20 cellular contexts compared by ENCODE assay signal in the genomic region with DNA sequence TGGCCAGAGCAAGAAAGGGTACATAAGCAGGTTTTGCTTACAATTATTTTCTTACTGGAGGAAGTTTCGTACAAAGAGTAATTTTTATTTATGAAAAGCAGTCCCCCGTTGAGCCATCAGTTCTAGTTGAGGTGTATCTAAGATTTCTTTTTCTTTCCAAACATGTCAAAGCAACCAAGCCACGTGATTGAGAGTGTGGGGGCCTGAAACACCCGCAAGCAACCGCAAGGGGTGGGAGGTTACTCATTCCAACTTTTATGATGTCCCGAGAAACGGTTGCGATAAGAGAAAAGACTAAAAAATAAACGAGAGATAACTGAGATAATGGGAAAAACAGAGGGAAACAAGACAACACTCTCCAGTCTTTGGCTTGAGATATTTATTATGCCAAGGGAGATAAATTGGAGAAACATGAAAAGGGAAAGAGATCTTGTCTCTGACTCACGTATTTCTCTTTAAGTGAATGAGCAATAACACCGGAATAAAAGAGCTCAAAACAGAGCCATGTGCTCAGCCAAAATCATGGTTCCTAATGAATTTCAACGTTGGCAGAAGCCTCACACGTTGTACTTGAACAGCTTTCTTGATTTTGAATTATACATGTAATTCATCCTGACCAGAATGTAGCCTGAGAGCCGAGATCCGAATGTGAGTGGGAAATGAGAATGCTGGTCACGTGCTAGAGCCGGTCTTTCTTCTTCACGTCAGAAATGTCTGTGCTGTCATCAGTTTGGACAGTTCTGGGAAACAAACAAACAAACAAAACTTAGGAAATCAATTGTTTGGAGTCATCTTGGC.
DNase-seq lines count a peak whose midpoint lies in the region; FAIRE-seq and TF ChIP-seq lines count a peak whose summit lies in the region.
"Had no signal": no experiment of that assay in that cellular context is flagged by ENCODE, and none has a peak within 500 bp of the region (broad histone marks: within the 10 kb centered on the region; RNA-seq: fewer than 3 reads in every experiment).

No MANE protein-coding gene starts in this region.

- H3K4me2 ChIP-seq in mesendoderm (ENCODE audit: low read length) = no peak overlapping the region

- H3K18ac ChIP-seq in mesendoderm (ENCODE audit: low read length) = no peak overlapping the region

- no peaks in the 10 kb centered on the region for H3K4me1 ChIP-seq in mesendoderm (ENCODE audit: control insufficient read depth, low read depth, low read length)

- H4K8ac ChIP-seq in mesendoderm (ENCODE audit: low read depth, low read length) = peak overlapping the region; percentile 2

- H3K27me3 ChIP-seq in bronchial epithelial cell (ENCODE audit: control insufficient read depth, insufficient read depth, low read length) = no peaks in the 10 kb centered on the region
- H3K27me3 ChIP-seq in mesendoderm (ENCODE audit: insufficient read depth, low read length, poor library complexity) = no peaks in the 10 kb centered on the region
- H3K27me3 ChIP-seq: MG63 had no signal

- H3K27ac ChIP-seq in mesendoderm (ENCODE audit: low read depth, low read length) = no peak overlapping the region
- H3K27ac ChIP-seq: HL-60 had no signal

- H3K23ac ChIP-seq in mesendoderm (ENCODE audit: low read length) = no peak overlapping the region

- H3K79me2 ChIP-seq in mesendoderm (ENCODE audit: control insufficient read depth, insufficient read depth, low read length) = no peaks in the 10 kb centered on the region

- intact Hi-C loops in posterior vena cava (cut with DNase I) = loop anchor here in 1 of 2 donors (1.0 kb wide), 1 partner anchor 33 kb away; no protein-coding TSS in a partner anchor

- H3K56ac ChIP-seq in mesendoderm (ENCODE audit: low read length) = no peak overlapping the region

- DNase-seq in M059J (ENCODE audit: low read depth) (peak; percentile 62), bronchial epithelial cell (ENCODE audit: low read depth) (no peak), mesendoderm (no peak), NCI-H446 (lab: John Stamatoyannopoulos, UW) (no peak), COR-L47 (lab: John Stamatoyannopoulos, UW) (no peak), posterior vena cava (ENCODE audit: low spot score) (no peak), iPS-NIHi7 (ENCODE audit: extremely low spot score) (no peak)
- DNase-seq: ACHN, AML-193, GDM1, H9, MG63, NCI-H1048, NCI-H1436 treated with DMSO at 0.1 percent for 48 hours, NCI-H2029 treated with DMSO at 0.1 percent for 48 hours, NCI-H2171 treated with DMSO at 0.1 percent for 48 hours, NCI-H748 treated with DMSO at 0.1 percent for 48 hours, Right ventricle myocardium superior had no signal

- WGBS in mesendoderm (ENCODE audit: extremely low coverage, insufficient coverage, low lambda C conversion rate) = no CpG with 5 or more reads among the region's 18 CpGs

- H3K9ac ChIP-seq in mesendoderm (ENCODE audit: low read length) = no peak overlapping the region

- no peak overlapping the region for H2BK120ac ChIP-seq in mesendoderm (ENCODE audit: low read depth, low read length)

- H2BK5ac ChIP-seq in mesendoderm (ENCODE audit: low read length) = no peak overlapping the region

- H2AK5ac ChIP-seq in mesendoderm (ENCODE audit: low read length) = no peak overlapping the region

- no peak overlapping the region for H3K4ac ChIP-seq in mesendoderm (ENCODE audit: low read depth, low read length)

- no peak for TF ChIP-seq CTCF in bronchial epithelial cell (IDR thresholded peaks at IDR 0.05; ENCODE audit: insufficient read depth, low read length, severe bottlenecking)

- H3K79me1 ChIP-seq in mesendoderm (ENCODE audit: low read length) = no peaks in the 10 kb centered on the region

- no peak overlapping the region for H4K5ac ChIP-seq in mesendoderm (ENCODE audit: low read length)

- peak; percentile 70 for FAIRE-seq in bronchial epithelial cell (lab: Jason Lieb, UNC)
- FAIRE-seq: RCC 7860 had no signal

- H3K4me3 ChIP-seq in bronchial epithelial cell (ENCODE audit: low read depth, low read length) (no peak overlapping the region), mesendoderm (ENCODE audit: low read length) (no peak overlapping the region)
- H3K4me3 ChIP-seq: MG63 had no signal

- no peak overlapping the region for H2BK15ac ChIP-seq in mesendoderm (replicated peaks; ENCODE audit: low read depth)

- H3K36me3 ChIP-seq in bronchial epithelial cell (ENCODE audit: control insufficient read depth, insufficient read depth, low read length) (no peaks in the 10 kb centered on the region), mesendoderm (ENCODE audit: control insufficient read depth, insufficient read depth, low read length) (no peaks in the 10 kb centered on the region)
- H3K36me3 ChIP-seq: MG63 had no signal
